12 cellular contexts compared by ENCODE assay signal in genomic region chr11:35050596-35050995, GRCh38.
DNase-seq lines count a peak whose midpoint lies in the region; ATAC-seq and TF ChIP-seq lines count a peak whose summit lies in the region.
"Had no signal": no experiment of that assay in that cellular context is flagged by ENCODE, and none has a peak within 500 bp of the region (broad histone marks: within the 10 kb centered on the region; RNA-seq: fewer than 3 reads in every experiment).

No MANE protein-coding gene starts in this region.

- DNase-seq in activated T-cell treated with anti-CD3 and anti-CD28 coated beads, Interleukin-2, amount 50 U/mL, for 4 hours, result no peak
- DNase-seq in activated T-cell treated with anti-CD3 and anti-CD28 coated beads for 4 hours (no peak), LHCN-M2 (ENCODE audit: low read depth) (peak; percentile 32), amygdala (lab: John Stamatoyannopoulos, UW) (no peak), DMS53 treated with DMSO at 0.1 percent for 48 hours (lab: John Stamatoyannopoulos, UW; ENCODE audit: unreplicated experiment) (no peak)
- no peak for DNase-seq in activated CD8-positive, alpha-beta T cell treated with anti-CD3 and anti-CD28 coated beads for 36 hours
- no peak for DNase-seq in stimulated activated naive B cell treated with anti-CD40 and anti-IgM and Interleukin-4, amounts not matched to agents 10 μg/mL and 1 μg/mL and 100 μg/mL, for 72 hours
- DNase-seq: effector CD4-positive, alpha-beta T cell; hippocampal formation; NCI-H2081 treated with DMSO at 0.1 percent for 48 hours; small intestine had no signal

- H3K36me3 Mint-ChIP-seq in activated T-cell treated with anti-CD3 and anti-CD28 coated beads, Interleukin-2, amount 50 U/mL, for 4 hours (ENCODE audit: insufficient read depth), result peaks cover 3% of the 10 kb centered on the region
- H3K36me3 Mint-ChIP-seq in activated CD8-positive, alpha-beta T cell treated with anti-CD3 and anti-CD28 coated beads for 36 hours (ENCODE audit: low read depth), result peaks cover 24% of the 10 kb centered on the region
- peaks cover 23 to 36% of the 10 kb centered on the region in 2 donors for H3K36me3 Mint-ChIP-seq in stimulated activated naive B cell treated with anti-CD40 and anti-IgM and Interleukin-4, amounts not matched to agents 10 μg/mL and 1 μg/mL and 100 μg/mL, for 72 hours

- TF ChIP-seq CTCF in activated CD8-positive, alpha-beta T cell treated with anti-CD3 and anti-CD28 coated beads for 36 hours (IDR thresholded peaks at IDR 0.05), result no peak

- ATAC-seq in activated T-cell treated with anti-CD3 and anti-CD28 coated beads, Interleukin-2, amount 50 U/mL, for 4 hours, result peak; percentile 36 to 37
- ATAC-seq in activated CD8-positive, alpha-beta T cell treated with anti-CD3 and anti-CD28 coated beads for 36 hours, result peak; percentile 15
- peak; percentile 45 to 47 for ATAC-seq in stimulated activated naive B cell treated with anti-CD40 and anti-IgM and Interleukin-4, amounts not matched to agents 10 μg/mL and 1 μg/mL and 100 μg/mL, for 72 hours (replicated peaks)
- no peak for ATAC-seq in HG03469 (IDR thresholded peaks at IDR 0.05; ENCODE audit: unreplicated experiment)

- peaks cover 67% of the 10 kb centered on the region for H3K4me1 Mint-ChIP-seq in activated T-cell treated with anti-CD3 and anti-CD28 coated beads, Interleukin-2, amount 50 U/mL, for 4 hours (ENCODE audit: low read depth)
- peaks cover 62% of the 10 kb centered on the region for H3K4me1 Mint-ChIP-seq in activated CD8-positive, alpha-beta T cell treated with anti-CD3 and anti-CD28 coated beads for 36 hours (ENCODE audit: low read depth)
- peaks cover 41 to 67% of the 10 kb centered on the region in 2 donors for H3K4me1 Mint-ChIP-seq in stimulated activated naive B cell treated with anti-CD40 and anti-IgM and Interleukin-4, amounts not matched to agents 10 μg/mL and 1 μg/mL and 100 μg/mL, for 72 hours

- CTCF ChIA-PET in activated CD8-positive, alpha-beta T cell treated with anti-CD3 and anti-CD28 coated beads for 36 hours (lab: Charles Lee), result interaction anchor here (1.0 to 1.4 kb wide), 6 partner anchors 9 to 91 kb away, joined by 3 to 5 read pairs (median 4); no protein-coding TSS in a partner anchor

- peak overlapping the region; percentile 81 for H3K27ac Mint-ChIP-seq in activated CD8-positive, alpha-beta T cell treated with anti-CD3 and anti-CD28 coated beads for 36 hours
- peak overlapping the region; percentile 92 for H3K27ac Mint-ChIP-seq in stimulated activated naive B cell treated with anti-CD40 and anti-IgM and Interleukin-4, amounts not matched to agents 10 μg/mL and 1 μg/mL and 100 μg/mL, for 72 hours

- POLR2A ChIA-PET in activated CD8-positive, alpha-beta T cell treated with anti-CD3 and anti-CD28 coated beads for 36 hours (lab: Charles Lee), result interaction anchor here (0.7 to 1.8 kb wide), 5 partner anchors 13 to 96 kb away, joined by 3 to 6 read pairs (median 4); partner anchors contain the start of gene CD44

- no peaks in the 10 kb centered on the region for H3K27me3 Mint-ChIP-seq in activated T-cell treated with anti-CD3 and anti-CD28 coated beads, Interleukin-2, amount 50 U/mL, for 4 hours (ENCODE audit: low read depth)
- no peaks in the 10 kb centered on the region for H3K27me3 Mint-ChIP-seq in activated CD8-positive, alpha-beta T cell treated with anti-CD3 and anti-CD28 coated beads for 36 hours
- H3K27me3 Mint-ChIP-seq in stimulated activated naive B cell treated with anti-CD40 and anti-IgM and Interleukin-4, amounts not matched to agents 10 μg/mL and 1 μg/mL and 100 μg/mL, for 72 hours, result no peaks in the 10 kb centered on the region

- peaks cover 6% of the 10 kb centered on the region for H3K9me3 Mint-ChIP-seq in activated T-cell treated with anti-CD3 and anti-CD28 coated beads, Interleukin-2, amount 50 U/mL, for 4 hours
- peaks cover 19% of the 10 kb centered on the region for H3K9me3 Mint-ChIP-seq in activated CD8-positive, alpha-beta T cell treated with anti-CD3 and anti-CD28 coated beads for 36 hours
- peaks cover 14 to 21% of the 10 kb centered on the region in 2 donors for H3K9me3 Mint-ChIP-seq in stimulated activated naive B cell treated with anti-CD40 and anti-IgM and Interleukin-4, amounts not matched to agents 10 μg/mL and 1 μg/mL and 100 μg/mL, for 72 hours

- H3K4me3 Mint-ChIP-seq in activated T-cell treated with anti-CD3 and anti-CD28 coated beads, Interleukin-2, amount 50 U/mL, for 4 hours, result peak overlapping the region; percentile 33
- H3K4me3 Mint-ChIP-seq in activated CD8-positive, alpha-beta T cell treated with anti-CD3 and anti-CD28 coated beads for 36 hours, result peak overlapping the region; percentile 61
- peak overlapping the region; percentile 50 to 69 for H3K4me3 Mint-ChIP-seq in stimulated activated naive B cell treated with anti-CD40 and anti-IgM and Interleukin-4, amounts not matched to agents 10 μg/mL and 1 μg/mL and 100 μg/mL, for 72 hours

- intact Hi-C loops in activated CD8-positive, alpha-beta T cell treated with anti-CD3 and anti-CD28 coated beads for 36 hours (cut with micrococcal nuclease), result no loop called here
